8 cellular contexts compared by ENCODE assay signal in genomic region chr7:100478966-100479660, GRCh38. TPM values are rescaled to one million over a fixed set of nuclear protein-coding genes. Genes with fewer than 3 reads are reported as not detected.
A peak's percentile ranks its signal among the peaks of the same experiment; 100 is the strongest.
DNase-seq lines count a peak whose midpoint lies in the region; ATAC-seq and TF ChIP-seq lines count a peak whose summit lies in the region.

Gene TSC22D4 (minus strand): TSS chr7:100479214. CDS start chr7:100478038, 1,176 bp downstream.

- H3K36me3 Mint-ChIP-seq in activated naive CD8-positive, alpha-beta T cell treated with anti-CD3 and anti-CD28 coated beads, Interleukin-2, amount 10 ng/mL, durations not matched to agents 7 days and 5 days = peaks cover 22% of the 10 kb centered on the region
- no peaks in the 10 kb centered on the region for H3K36me3 Mint-ChIP-seq in osteocyte (ENCODE audit: unreplicated experiment)

- H3K27ac ChIP-seq in testis = peak within 1 kb of the TSS; percentile 93 to 95

- TF ChIP-seq POLR2A in testis (IDR thresholded peaks at IDR 0.05) = peak; percentile 79

- H3K27me3 Mint-ChIP-seq in activated naive CD8-positive, alpha-beta T cell treated with anti-CD3 and anti-CD28 coated beads, Interleukin-2, amount 10 ng/mL, durations not matched to agents 7 days and 5 days = peaks cover 3% of the 10 kb centered on the region
- no peaks in the 10 kb centered on the region for H3K27me3 Mint-ChIP-seq in osteocyte (ENCODE audit: unreplicated experiment)

- POLR2A ChIA-PET in activated naive CD8-positive, alpha-beta T cell treated with anti-CD3 and anti-CD28 coated beads, Interleukin-2, amount 10 ng/mL, durations not matched to agents 7 days and 5 days (lab: Charles Lee) = interaction anchor here (0.6 to 2.2 kb wide), 24 partner anchors 9 to 378 kb away, joined by 3 to 13 read pairs (median 4); partner anchors contain the start of genes AGFG2, AP4M1, FBXO24 and LRCH4

- peak within 1 kb of the TSS; percentile 99 for H3K27ac Mint-ChIP-seq in activated naive CD8-positive, alpha-beta T cell treated with anti-CD3 and anti-CD28 coated beads, Interleukin-2, amount 10 ng/mL, durations not matched to agents 7 days and 5 days
- H3K27ac Mint-ChIP-seq in osteocyte (ENCODE audit: unreplicated experiment) = peak within 1 kb of the TSS; percentile 87

- DNase-seq in GM04503 (ENCODE audit: low read depth) (peak; percentile 75), NCI-H128 (lab: John Stamatoyannopoulos, UW; ENCODE audit: unreplicated experiment) (peak; percentile 57), SW 1271 (lab: John Stamatoyannopoulos, UW) (peak; percentile 60 to 91), head of caudate nucleus (peak; percentile 92 to 99 (median 97)), osteocyte (ENCODE audit: extremely low spot score, unreplicated experiment) (peak; percentile 97), testis (peak; percentile 96)
- DNase-seq in activated naive CD8-positive, alpha-beta T cell treated with anti-CD3 and anti-CD28 coated beads, Interleukin-2, amount 10 ng/mL, durations not matched to agents 7 days and 5 days = peak; percentile 93

- no peaks in the 10 kb centered on the region for H3K9me3 Mint-ChIP-seq in activated naive CD8-positive, alpha-beta T cell treated with anti-CD3 and anti-CD28 coated beads, Interleukin-2, amount 10 ng/mL, durations not matched to agents 7 days and 5 days
- no peaks in the 10 kb centered on the region for H3K9me3 Mint-ChIP-seq in osteocyte (ENCODE audit: unreplicated experiment)

- H3K4me3 Mint-ChIP-seq in activated naive CD8-positive, alpha-beta T cell treated with anti-CD3 and anti-CD28 coated beads, Interleukin-2, amount 10 ng/mL, durations not matched to agents 7 days and 5 days = peak within 1 kb of the TSS; percentile 100
- peak within 1 kb of the TSS; percentile 89 for H3K4me3 Mint-ChIP-seq in osteocyte (ENCODE audit: unreplicated experiment)

- H3K4me1 Mint-ChIP-seq in activated naive CD8-positive, alpha-beta T cell treated with anti-CD3 and anti-CD28 coated beads, Interleukin-2, amount 10 ng/mL, durations not matched to agents 7 days and 5 days = peaks cover 28% of the 10 kb centered on the region
- H3K4me1 Mint-ChIP-seq in osteocyte (ENCODE audit: unreplicated experiment) = peaks cover 30% of the 10 kb centered on the region

- ATAC-seq in HG02588 (IDR thresholded peaks at IDR 0.05; ENCODE audit: unreplicated experiment) = peak; percentile 52
- peak; percentile 78 for ATAC-seq in activated naive CD8-positive, alpha-beta T cell treated with anti-CD3 and anti-CD28 coated beads, Interleukin-2, amount 10 ng/mL, durations not matched to agents 7 days and 5 days (ENCODE audit: low read depth)

- H3K4me1 ChIP-seq in testis = peaks cover 45% of the 10 kb centered on the region

- peak within 1 kb of the TSS; percentile 83 to 98 for H3K4me3 ChIP-seq in testis

- intact Hi-C loops in head of caudate nucleus (cut with DNase I) (loop anchor here (5.0 to 10.0 kb wide), 3 partner anchors 42 to 206 kb away; partner anchors contain the start of gene PPP1R35), testis (cut with DNase I; ENCODE audit: low total_unique reads) (no loop called here)

- H3K9me3 ChIP-seq in testis = no peaks in the 10 kb centered on the region

- H3K36me3 ChIP-seq in testis (ENCODE audit: low read depth, missing control alignments) = no peaks in the 10 kb centered on the region

- TF ChIP-seq CTCF in osteocyte (IDR thresholded peaks at IDR 0.05) = no peak
- no peak for TF ChIP-seq CTCF in testis (IDR thresholded peaks at IDR 0.05)

- WGBS in testis, 2 donors = 0 to 2% methylated on average over 10 to 26 of the region's 26 CpGs

- H3K27me3 ChIP-seq in testis = no peaks in the 10 kb centered on the region

RNA-seq across cellular contexts. Expression of gene TSC22D4, which starts in this region (rescaled TPM):
- total RNA-seq in activated naive CD8-positive, alpha-beta T cell treated with anti-CD3 and anti-CD28 coated beads, Interleukin-2, amount 10 ng/mL, durations not matched to agents 7 days and 5 days = 100 to 1,000 TPM; 157 to 159 TPM
- 46.8 and 46.9 TPM in 2 replicates for total RNA-seq in osteocyte
- total RNA-seq in testis = 100 to 1,000 TPM; 135 to 165 TPM
- 57.4 TPM for polyA plus RNA-seq in testis (ENCODE audit: insufficient read depth, low read depth, low replicate concordance)

Comparison
In these comparisons a context has a peak if more than half of its experiments do, and no peak if none do; other contexts are left out.
1. Peak in every context shown above with its lines: DNase-seq, ATAC-seq, H3K4me3 ChIP-seq and H3K27ac ChIP-seq.